ENCODE assay signal across 20 cellular contexts in the genomic region with DNA sequence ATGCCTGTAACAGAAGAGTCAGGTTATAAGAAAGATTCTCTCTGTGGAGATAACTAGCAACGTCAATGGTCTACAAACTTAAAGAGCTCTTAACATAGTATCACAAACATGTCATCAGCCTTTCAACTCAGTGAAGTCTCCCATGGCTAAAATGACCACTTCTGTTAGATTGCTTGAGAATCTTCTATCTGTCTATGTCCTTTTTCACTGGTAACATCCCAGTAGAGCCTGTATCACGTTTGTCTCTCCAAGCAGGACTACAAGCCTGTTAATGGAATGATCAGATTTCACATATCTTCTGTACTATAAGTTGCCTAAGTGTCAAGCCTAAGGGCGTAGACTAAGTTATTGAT. TPM values are rescaled to one million over a fixed set of nuclear protein-coding genes. Genes with fewer than 3 reads are reported as not detected.
DNase-seq lines count a peak whose midpoint lies in the region; ATAC-seq, FAIRE-seq and TF ChIP-seq lines count a peak whose summit lies in the region.
"Had no signal": no experiment of that assay in that cellular context is flagged by ENCODE, and none has a peak within 500 bp of the region (broad histone marks: within the 10 kb centered on the region; RNA-seq: fewer than 3 reads in every experiment).

No MANE protein-coding gene starts in this region.

- DNase-seq in H54 (ENCODE audit: insufficient read length, low spot score) (no peak), adipocyte (ENCODE audit: low read depth) (no peak), left ventricle myocardium superior (no peak), sigmoid colon (no peak), amniotic stem cell (lab: John Stamatoyannopoulos, UW) (no peak), DMS153 (lab: John Stamatoyannopoulos, UW) (no peak), GM13977 (ENCODE audit: low spot score) (no peak), SK-N-DZ (ENCODE audit: low spot score) (no peak)
- DNase-seq: activated CD4-positive, alpha-beta memory T cell treated with anti-CD3 and anti-CD28 coated beads for 36 hours; cerebellar nuclear complex; NCI-H1694 treated with DMSO at 0.1 percent for 48 hours; NCI-H82; right lobe of liver; stimulated activated CD4-positive, alpha-beta T cell treated with anti-CD3 and anti-CD28 coated beads, Interleukin-4, amount 100 ng/mL, for 24 hours; stimulated activated CD8-positive, alpha-beta memory T cell treated with anti-CD3 and anti-CD28 coated beads, Interleukin-4, amount 100 ng/mL, for 48 hours; T-cell had no signal

- intact Hi-C loops in left ventricle myocardium superior (cut with micrococcal nuclease), result no loop called here
- intact Hi-C loops in sigmoid colon (cut with DNase I), result no loop called here

- 85 to 86% methylated on average over 3 of the region's 3 CpGs for WGBS in sigmoid colon, 2 donors

- peak; percentile 32 for ATAC-seq in left ventricle myocardium superior
- ATAC-seq: T-cell had no signal

- H3K27ac ChIP-seq in sigmoid colon, result peak overlapping the region; percentile 63 to 79 (median 75)
- H3K27ac ChIP-seq: neutrophil, right lobe of liver, VCaP had no signal

- TF ChIP-seq POLR2A in H54 (IDR thresholded peaks at IDR 0.05; ENCODE audit: low read depth, low read length) (no peak), sigmoid colon (IDR thresholded peaks at IDR 0.05) (no peak)

- no peak overlapping the region for H3K9ac ChIP-seq in adipocyte (ENCODE audit: low read length)

- H3K36me3 ChIP-seq in adipocyte (ENCODE audit: control insufficient read depth, insufficient read depth, low read length, severe bottlenecking), result no peaks in the 10 kb centered on the region
- H3K36me3 ChIP-seq in sigmoid colon, result no peaks in the 10 kb centered on the region
- H3K36me3 ChIP-seq: gastrocnemius medialis, neutrophil, right lobe of liver, thoracic aorta had no signal

- TF ChIP-seq CTCF in sigmoid colon (IDR thresholded peaks at IDR 0.05) (no peak), GM13977 (IDR thresholded peaks at IDR 0.05; ENCODE audit: extremely low read depth, insufficient read depth, missing control alignments) (no peak)

- in situ Hi-C loops in GM13977 (cut with MboI; ENCODE audit: low pct_unique_long_range_greater_than_20kb, low sequenced_read_pairs, unreplicated experiment), result no loop called here

- H3K27me3 ChIP-seq in adipocyte (replicated peaks; ENCODE audit: control insufficient read depth, insufficient read depth, low read length), result no peaks in the 10 kb centered on the region
- H3K27me3 ChIP-seq in sigmoid colon, result no peaks in the 10 kb centered on the region
- H3K27me3 ChIP-seq: gastrocnemius medialis, neutrophil, right lobe of liver had no signal

- TF ChIP-seq EP300 in sigmoid colon (IDR thresholded peaks at IDR 0.05), result no peak

- FAIRE-seq in H54 (lab: Jason Lieb, UNC), result peak; percentile 68

- H3K9me3 ChIP-seq in adipocyte (ENCODE audit: control insufficient read depth, low read length) (no peaks in the 10 kb centered on the region), sigmoid colon (no peaks in the 10 kb centered on the region)
- H3K9me3 ChIP-seq: gastrocnemius medialis, neutrophil, right lobe of liver, thoracic aorta had no signal

- H3K4me1 ChIP-seq in adipocyte (ENCODE audit: control insufficient read depth, insufficient read depth, low read length) (peaks cover 21% of the 10 kb centered on the region), sigmoid colon (peaks cover 0 to 57% (median 34%) of the 10 kb centered on the region in 4 donors)
- H3K4me1 ChIP-seq: gastrocnemius medialis had no signal

- peak overlapping the region; percentile 63 for H3K4me3 ChIP-seq in adipocyte (ENCODE audit: low read length)
- H3K4me3 ChIP-seq in sigmoid colon, result peak overlapping the region in 3 of 4 donors; percentile 19 to 29 (median 21)
- H3K4me3 ChIP-seq: gastrocnemius medialis, right lobe of liver had no signal

RNA-seq across cellular contexts. Expression of gene SLC2A13, which starts 50.7 kb away (rescaled TPM):
- 6.2 TPM for total RNA-seq in left ventricle myocardium superior
- 10 to 100 TPM; 20.2 to 32.3 (median 29.7) TPM for total RNA-seq in sigmoid colon
- 1 to 10 TPM; 1.8 to 5.6 (median 2.8) TPM for polyA plus RNA-seq in sigmoid colon
- 6.2 and 8.6 TPM in 2 replicates for polyA plus RNA-seq in SK-N-DZ (2014; cell fraction: cytosol; rRNA removed)
- polyA plus RNA-seq in SK-N-DZ (2014; cell fraction: nucleus; rRNA removed), result 8.0 and 8.3 TPM in 2 replicates
